In the genomic region with DNA sequence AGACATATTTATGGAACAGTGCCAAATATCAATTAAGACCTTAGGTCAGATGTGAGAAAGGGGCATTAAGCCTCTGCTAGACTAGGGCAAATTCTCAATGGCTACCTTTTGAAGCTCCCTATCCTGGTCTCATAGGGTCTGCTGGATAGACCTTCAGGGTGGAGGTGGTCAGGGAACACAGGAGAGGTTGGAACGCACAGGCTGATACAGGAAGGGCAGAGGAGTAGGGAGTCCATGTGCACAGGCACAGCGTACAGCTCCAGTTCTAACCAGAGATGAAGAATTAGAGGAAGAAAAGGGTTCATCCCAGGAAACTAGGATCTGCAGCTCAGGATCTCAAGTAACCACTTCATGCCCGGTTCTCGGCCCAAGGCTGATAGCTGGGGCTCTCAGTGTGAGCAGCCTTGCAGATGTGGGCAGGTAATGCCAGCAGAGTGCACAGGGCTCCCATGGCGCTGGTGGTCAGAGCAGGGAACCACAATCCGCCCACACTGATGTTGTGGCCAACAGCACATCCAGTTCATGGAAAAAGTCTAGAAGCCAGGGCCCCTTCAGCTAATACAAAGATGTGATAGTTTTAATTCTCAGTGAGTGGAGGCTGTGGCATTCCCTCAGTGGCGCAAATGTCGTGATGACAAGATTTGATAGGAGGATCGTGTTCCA, we compare ENCODE assay signal across 19 cellular contexts. TPM values are rescaled to one million over a fixed set of nuclear protein-coding genes. Genes with fewer than 3 reads are reported as not detected.
A peak's percentile ranks its signal among the peaks of the same experiment; 100 is the strongest.
DNase-seq lines count a peak whose midpoint lies in the region; ATAC-seq and TF ChIP-seq lines count a peak whose summit lies in the region.
"Had no signal": no experiment of that assay in that cellular context is flagged by ENCODE, and none has a peak within 500 bp of the region (broad histone marks: within the 10 kb centered on the region; RNA-seq: fewer than 3 reads in every experiment).

No MANE protein-coding gene starts in this region.

- H3K27ac Mint-ChIP-seq in stimulated activated naive CD8-positive, alpha-beta T cell treated with anti-CD3 and anti-CD28 coated beads, Interleukin-15, amount 100 ng/mL, for 72 hours: no peak overlapping the region
- H3K27ac Mint-ChIP-seq in activated naive CD8-positive, alpha-beta T cell treated with anti-CD3 and anti-CD28 coated beads for 36 hours: no peak overlapping the region
- no peak overlapping the region for H3K27ac Mint-ChIP-seq in WTC11
- H3K27ac Mint-ChIP-seq: CD4-positive, alpha-beta memory T cell had no signal

- CTCF ChIA-PET in WTC11 (lab: Charles Lee): interaction anchor here (1.1 to 1.5 kb wide), 3 partner anchors 10 to 64 kb away, joined by 3 to 4 read pairs (median 3); no protein-coding TSS in a partner anchor

- peak; percentile 24 for ATAC-seq in stimulated activated naive CD8-positive, alpha-beta T cell treated with anti-CD3 and anti-CD28 coated beads, Interleukin-15, Interleukin-2, amounts not matched to agents 100 U/mL and 50 U/mL, for 24 hours
- no peak for ATAC-seq in stimulated activated naive CD8-positive, alpha-beta T cell treated with anti-CD3 and anti-CD28 coated beads, Interleukin-15, amount 100 ng/mL, for 72 hours
- ATAC-seq in lung (ENCODE audit: insufficient read depth, low FRiP score) (no peak), WTC11 (no peak)

- H3K27me3 Mint-ChIP-seq in stimulated activated naive CD8-positive, alpha-beta T cell treated with anti-CD3 and anti-CD28 coated beads, Interleukin-15, amount 100 ng/mL, for 72 hours: peaks cover 54% of the 10 kb centered on the region
- peaks cover 42% of the 10 kb centered on the region for H3K27me3 Mint-ChIP-seq in activated naive CD8-positive, alpha-beta T cell treated with anti-CD3 and anti-CD28 coated beads for 36 hours
- H3K27me3 Mint-ChIP-seq in WTC11 (ENCODE audit: low read depth): peaks cover 28% of the 10 kb centered on the region

- POLR2A ChIA-PET in WTC11 (lab: Charles Lee): interaction anchor here (0.8 kb wide), 1 partner anchor 1124 kb away, joined by 3 read pairs; no protein-coding TSS in a partner anchor

- no peak overlapping the region for H3K27ac ChIP-seq in lung (ENCODE audit: low read depth in 1 of 2, low read length in 1 of 2)
- H3K27ac ChIP-seq: BLaER1, SJCRH30 had no signal

- TF ChIP-seq CTCF in lung (IDR thresholded peaks at IDR 0.05; ENCODE audit: control extremely low read depth, extremely low read depth) (no peak), WTC11 (IDR thresholded peaks at IDR 0.05) (no peak)

- no peaks in the 10 kb centered on the region for H3K36me3 ChIP-seq in lung (ENCODE audit: control insufficient read depth in 2 of 2, insufficient read depth in 2 of 2, low read length in 2 of 2)
- H3K36me3 ChIP-seq: BLaER1, SJCRH30 had no signal

- no peak for DNase-seq in stimulated activated naive CD8-positive, alpha-beta T cell treated with anti-CD3 and anti-CD28 coated beads, Interleukin-15, Interleukin-2, amounts not matched to agents 100 U/mL and 50 U/mL, for 24 hours
- no peak for DNase-seq in stimulated activated naive CD8-positive, alpha-beta T cell treated with anti-CD3 and anti-CD28 coated beads, Interleukin-15, amount 100 ng/mL, for 72 hours
- DNase-seq in activated naive CD8-positive, alpha-beta T cell treated with anti-CD3 and anti-CD28 coated beads for 36 hours: peak; percentile 22
- DNase-seq in lung (ENCODE audit: low spot score) (peak; percentile 26), SKM-1 (lab: John Stamatoyannopoulos, UW; ENCODE audit: unreplicated experiment) (no peak), DMS 273 treated with DMSO at 0.1 percent for 48 hours (lab: John Stamatoyannopoulos, UW) (no peak), WTC11 (ENCODE audit: low spot score) (no peak)
- DNase-seq: GOT3, MV-4-11, NCI-H1417, NCI-H187, NCI-H2107, NCI-H2227 treated with DMSO at 0.1 percent for 48 hours, NCI-H510A treated with DMSO at 0.1 percent for 48 hours, NCI-H82, RPMI8226, SJCRH30 had no signal

- 88 to 90% methylated on average over 9 of the region's 9 CpGs for WGBS in lung, 2 donors

- H3K4me1 Mint-ChIP-seq in stimulated activated naive CD8-positive, alpha-beta T cell treated with anti-CD3 and anti-CD28 coated beads, Interleukin-15, amount 100 ng/mL, for 72 hours: peaks cover 34% of the 10 kb centered on the region
- H3K4me1 Mint-ChIP-seq in activated naive CD8-positive, alpha-beta T cell treated with anti-CD3 and anti-CD28 coated beads for 36 hours: peaks cover 19% of the 10 kb centered on the region
- H3K4me1 Mint-ChIP-seq in WTC11: peaks cover 25% of the 10 kb centered on the region

- no peak overlapping the region for H3K4me3 ChIP-seq in lung
- H3K4me3 ChIP-seq: BLaER1, SJCRH30 had no signal

- H3K4me1 ChIP-seq in lung (ENCODE audit: control insufficient read depth in 2 of 2, insufficient read depth in 2 of 2, low read length in 2 of 2): peaks cover 2 to 4% of the 10 kb centered on the region in 2 donors
- H3K4me1 ChIP-seq: BLaER1, SJCRH30 had no signal

- H3K36me3 Mint-ChIP-seq in activated naive CD8-positive, alpha-beta T cell treated with anti-CD3 and anti-CD28 coated beads for 36 hours: no peaks in the 10 kb centered on the region
- H3K36me3 Mint-ChIP-seq in WTC11: no peaks in the 10 kb centered on the region
- H3K36me3 Mint-ChIP-seq: CD4-positive, alpha-beta memory T cell had no signal

- H3K9me3 Mint-ChIP-seq in stimulated activated naive CD8-positive, alpha-beta T cell treated with anti-CD3 and anti-CD28 coated beads, Interleukin-15, amount 100 ng/mL, for 72 hours: no peaks in the 10 kb centered on the region
- H3K9me3 Mint-ChIP-seq in activated naive CD8-positive, alpha-beta T cell treated with anti-CD3 and anti-CD28 coated beads for 36 hours: no peaks in the 10 kb centered on the region
- H3K9me3 Mint-ChIP-seq in WTC11: no peaks in the 10 kb centered on the region

- H3K9me3 ChIP-seq in lung (ENCODE audit: control insufficient read depth in 2 of 2, insufficient read depth in 1 of 2, low read length in 1 of 2): no peaks in the 10 kb centered on the region
- H3K9me3 ChIP-seq: BLaER1, SJCRH30 had no signal

- H3K27me3 ChIP-seq in lung (ENCODE audit: control insufficient read depth, insufficient read depth): peaks cover 5% of the 10 kb centered on the region

- peak overlapping the region in 1 of 2 donors; percentile 36 for H3K4me3 Mint-ChIP-seq in stimulated activated naive CD8-positive, alpha-beta T cell treated with anti-CD3 and anti-CD28 coated beads, Interleukin-15, amount 100 ng/mL, for 72 hours
- H3K4me3 Mint-ChIP-seq in activated naive CD8-positive, alpha-beta T cell treated with anti-CD3 and anti-CD28 coated beads for 36 hours: no peak overlapping the region
- H3K4me3 Mint-ChIP-seq in WTC11: no peak overlapping the region

TF ChIP-seq in WTC11, 78 proteins besides CTCF, POLR2A, EP300 and RAD21 (continues in another document):
- TF ChIP-seq, protein P1, sequence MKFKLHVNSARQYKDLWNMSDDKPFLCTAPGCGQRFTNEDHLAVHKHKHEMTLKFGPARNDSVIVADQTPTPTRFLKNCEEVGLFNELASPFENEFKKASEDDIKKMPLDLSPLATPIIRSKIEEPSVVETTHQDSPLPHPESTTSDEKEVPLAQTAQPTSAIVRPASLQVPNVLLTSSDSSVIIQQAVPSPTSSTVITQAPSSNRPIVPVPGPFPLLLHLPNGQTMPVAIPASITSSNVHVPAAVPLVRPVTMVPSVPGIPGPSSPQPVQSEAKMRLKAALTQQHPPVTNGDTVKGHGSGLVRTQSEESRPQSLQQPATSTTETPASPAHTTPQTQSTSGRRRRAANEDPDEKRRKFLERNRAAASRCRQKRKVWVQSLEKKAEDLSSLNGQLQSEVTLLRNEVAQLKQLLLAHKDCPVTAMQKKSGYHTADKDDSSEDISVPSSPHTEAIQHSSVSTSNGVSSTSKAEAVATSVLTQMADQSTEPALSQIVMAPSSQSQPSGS (CRISPR knock-in tag; IDR thresholded peaks at IDR 0.05; ENCODE audit: borderline replicate concordance, low read depth): no peak
- TF ChIP-seq SMAD3 (CRISPR knock-in tag; IDR thresholded peaks at IDR 0.05; ENCODE audit: borderline replicate concordance) (no peak), ETV6 (CRISPR knock-in tag; IDR thresholded peaks at IDR 0.05) (no peak), ZNF416 (CRISPR knock-in tag; IDR thresholded peaks at IDR 0.05) (no peak), SMAD4 (CRISPR knock-in tag; IDR thresholded peaks at IDR 0.05) (no peak), RELA (CRISPR knock-in tag; IDR thresholded peaks at IDR 0.05; ENCODE audit: borderline replicate concordance) (no peak), ZBTB43 (CRISPR knock-in tag; IDR thresholded peaks at IDR 0.05) (no peak), ATF1 (CRISPR knock-in tag; IDR thresholded peaks at IDR 0.05) (no peak)
- TF ChIP-seq, protein P2, sequence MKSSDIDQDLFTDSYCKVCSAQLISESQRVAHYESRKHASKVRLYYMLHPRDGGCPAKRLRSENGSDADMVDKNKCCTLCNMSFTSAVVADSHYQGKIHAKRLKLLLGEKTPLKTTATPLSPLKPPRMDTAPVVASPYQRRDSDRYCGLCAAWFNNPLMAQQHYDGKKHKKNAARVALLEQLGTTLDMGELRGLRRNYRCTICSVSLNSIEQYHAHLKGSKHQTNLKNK (CRISPR knock-in tag; IDR thresholded peaks at IDR 0.05): no peak

RNA-seq across cellular contexts. Expression of gene EVA1A, which starts 3.4 kb away (rescaled TPM):
- total RNA-seq in activated naive CD8-positive, alpha-beta T cell treated with anti-CD3 and anti-CD28 coated beads for 36 hours: under 1 TPM; 0.23 to 0.36 TPM
- total RNA-seq in lung (10 to 100 TPM; 35.8 to 51.3 TPM), WTC11 (2021) (3.2 to 4.1 TPM (median 3.3 TPM) in 3 replicates)
- polyA plus RNA-seq in lung: 100 to 1,000 TPM in 1 of 2 donors, 10 to 100 TPM in 1; 30.1 to 102 TPM
- total RNA-seq: CD4-positive, alpha-beta memory T cell; SJCRH30 had no signal
- polyA plus RNA-seq: CD4-positive, alpha-beta memory T cell had no signal

Comparison
In these comparisons a context has a peak if more than half of its experiments do, and no peak if none do; other contexts are left out.
1. DNase-seq: peak in activated naive CD8-positive, alpha-beta T cell treated with anti-CD3 and anti-CD28 coated beads for 36 hours (single experiment) and lung (single experiment); none in stimulated activated naive CD8-positive, alpha-beta T cell treated with anti-CD3 and anti-CD28 coated beads, Interleukin-15, Interleukin-2, amounts not matched to agents 100 U/mL and 50 U/mL, for 24 hours (single experiment), stimulated activated naive CD8-positive, alpha-beta T cell treated with anti-CD3 and anti-CD28 coated beads, Interleukin-15, amount 100 ng/mL, for 72 hours (0 of 2), SKM-1 (single experiment), DMS 273 treated with DMSO at 0.1 percent for 48 hours (single experiment) and WTC11 (single experiment).